20 cellular contexts compared by ENCODE assay signal in genomic region chr4:153060191-153060590, GRCh38.
"Had no signal": no experiment of that assay in that cellular context is flagged by ENCODE, and none has a peak within 500 bp of the region (broad histone marks: within the 10 kb centered on the region; RNA-seq: fewer than 3 reads in every experiment).

No MANE protein-coding gene starts in this region.

- H3K36me3 ChIP-seq: ascending aorta, esophagus muscularis mucosa, right lobe of liver, vagina had no signal

- H3K9me3 ChIP-seq: ascending aorta, esophagus muscularis mucosa, mucosa of descending colon, right lobe of liver, testis, vagina had no signal

- H3K27me3 ChIP-seq: ascending aorta, right lobe of liver, testis, vagina had no signal

- DNase-seq: activated T-cell treated with anti-CD3 and anti-CD28 coated beads, Interleukin-2, amount 50 U/mL, for 24 hours; central memory CD4-positive, alpha-beta T cell; hypothalamus; mesenchymal stem cell; mucosa of descending colon; naive B cell; occipital lobe; posterior cingulate gyrus; right lobe of liver; small intestine; stimulated activated CD4-positive, alpha-beta T cell treated with anti-CD3 and anti-CD28 coated beads, Interleukin-2, amount 100 ng/mL, for 24 hours; stimulated activated naive B cell treated with anti-CD40 and anti-IgM and Interleukin-4, amounts not matched to agents 10 μg/mL and 1 μg/mL and 100 μg/mL, for 72 hours; testis; trophoblast cell had no signal

- ATAC-seq: activated naive CD4-positive, alpha-beta T cell treated with anti-CD3 and anti-CD28 coated beads, Interleukin-2, amount 50 U/mL, for 72 hours; activated T-helper 17 cell treated with anti-CD3 and anti-CD28 coated beads, Interleukin-2, amount 50 U/mL, for 72 hours; mucosa of descending colon; right lobe of liver; stimulated activated naive B cell treated with anti-CD40 and anti-IgM and Interleukin-4, amounts not matched to agents 10 μg/mL and 1 μg/mL and 100 μg/mL, for 72 hours had no signal

- H3K27ac ChIP-seq: ascending aorta, coronary artery, esophagus muscularis mucosa, right lobe of liver, testis, vagina had no signal

- H3K4me1 ChIP-seq: ascending aorta, esophagus muscularis mucosa, right lobe of liver, testis, vagina had no signal

- H3K4me3 ChIP-seq: ascending aorta, coronary artery, esophagus muscularis mucosa, mucosa of descending colon, right lobe of liver, testis, vagina had no signal
